In the genomic region with DNA sequence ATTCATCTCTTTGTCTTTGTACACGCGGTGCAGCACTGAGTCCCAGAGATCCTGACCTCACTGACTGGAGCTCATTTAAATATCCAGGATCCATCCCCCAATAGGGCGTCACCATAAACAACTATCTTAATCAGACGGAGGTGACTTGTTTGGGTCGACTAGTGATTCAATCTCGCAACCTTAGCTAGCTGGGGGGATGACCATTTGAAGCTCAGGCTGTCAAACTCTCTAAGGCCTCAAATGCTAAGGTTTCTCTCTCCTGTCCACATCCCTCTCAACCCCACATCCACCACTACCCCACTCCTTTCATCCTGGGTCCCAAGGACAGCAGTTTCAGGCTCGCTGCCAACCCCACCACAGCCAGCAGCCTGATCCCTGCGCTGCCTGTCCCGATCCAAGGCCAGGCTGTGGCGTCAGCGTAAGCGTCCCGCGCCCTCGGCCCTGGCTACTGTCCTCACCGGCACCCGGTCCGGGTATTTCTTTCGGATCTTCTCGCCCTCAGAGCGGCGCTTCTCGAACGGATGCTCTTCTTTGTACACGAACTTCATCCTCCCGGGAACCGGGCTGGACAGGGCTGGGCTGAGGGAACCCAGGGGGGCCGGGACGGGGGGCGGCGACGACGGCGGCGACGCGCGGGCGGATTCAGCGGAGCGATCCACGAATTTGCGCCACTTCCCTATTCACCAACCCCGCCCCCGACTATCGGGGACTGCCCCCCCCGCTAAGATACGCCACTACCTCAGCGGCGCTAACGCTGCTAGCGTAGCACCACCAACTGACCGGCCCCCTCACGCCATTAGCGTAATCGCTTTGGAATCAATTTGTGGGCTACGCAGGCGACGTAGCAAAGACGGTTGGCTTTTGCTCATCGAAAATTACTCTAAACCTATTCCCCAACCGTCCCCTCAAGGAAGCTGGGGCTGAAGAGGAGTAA, we compare ENCODE assay signal across 1 cellular context.
TF ChIP-seq lines count a peak whose summit lies in the region.

A gene (minus strand): TSS at position 667 of the 934 bp plus-strand sequence. CDS start 119 bp downstream, at position 548.

TF ChIP-seq in HepG2, 621 proteins besides CTCF, POLR2A, EP300 and RAD21 (continued from another document and continues in another):
- TF ChIP-seq, protein P1, sequence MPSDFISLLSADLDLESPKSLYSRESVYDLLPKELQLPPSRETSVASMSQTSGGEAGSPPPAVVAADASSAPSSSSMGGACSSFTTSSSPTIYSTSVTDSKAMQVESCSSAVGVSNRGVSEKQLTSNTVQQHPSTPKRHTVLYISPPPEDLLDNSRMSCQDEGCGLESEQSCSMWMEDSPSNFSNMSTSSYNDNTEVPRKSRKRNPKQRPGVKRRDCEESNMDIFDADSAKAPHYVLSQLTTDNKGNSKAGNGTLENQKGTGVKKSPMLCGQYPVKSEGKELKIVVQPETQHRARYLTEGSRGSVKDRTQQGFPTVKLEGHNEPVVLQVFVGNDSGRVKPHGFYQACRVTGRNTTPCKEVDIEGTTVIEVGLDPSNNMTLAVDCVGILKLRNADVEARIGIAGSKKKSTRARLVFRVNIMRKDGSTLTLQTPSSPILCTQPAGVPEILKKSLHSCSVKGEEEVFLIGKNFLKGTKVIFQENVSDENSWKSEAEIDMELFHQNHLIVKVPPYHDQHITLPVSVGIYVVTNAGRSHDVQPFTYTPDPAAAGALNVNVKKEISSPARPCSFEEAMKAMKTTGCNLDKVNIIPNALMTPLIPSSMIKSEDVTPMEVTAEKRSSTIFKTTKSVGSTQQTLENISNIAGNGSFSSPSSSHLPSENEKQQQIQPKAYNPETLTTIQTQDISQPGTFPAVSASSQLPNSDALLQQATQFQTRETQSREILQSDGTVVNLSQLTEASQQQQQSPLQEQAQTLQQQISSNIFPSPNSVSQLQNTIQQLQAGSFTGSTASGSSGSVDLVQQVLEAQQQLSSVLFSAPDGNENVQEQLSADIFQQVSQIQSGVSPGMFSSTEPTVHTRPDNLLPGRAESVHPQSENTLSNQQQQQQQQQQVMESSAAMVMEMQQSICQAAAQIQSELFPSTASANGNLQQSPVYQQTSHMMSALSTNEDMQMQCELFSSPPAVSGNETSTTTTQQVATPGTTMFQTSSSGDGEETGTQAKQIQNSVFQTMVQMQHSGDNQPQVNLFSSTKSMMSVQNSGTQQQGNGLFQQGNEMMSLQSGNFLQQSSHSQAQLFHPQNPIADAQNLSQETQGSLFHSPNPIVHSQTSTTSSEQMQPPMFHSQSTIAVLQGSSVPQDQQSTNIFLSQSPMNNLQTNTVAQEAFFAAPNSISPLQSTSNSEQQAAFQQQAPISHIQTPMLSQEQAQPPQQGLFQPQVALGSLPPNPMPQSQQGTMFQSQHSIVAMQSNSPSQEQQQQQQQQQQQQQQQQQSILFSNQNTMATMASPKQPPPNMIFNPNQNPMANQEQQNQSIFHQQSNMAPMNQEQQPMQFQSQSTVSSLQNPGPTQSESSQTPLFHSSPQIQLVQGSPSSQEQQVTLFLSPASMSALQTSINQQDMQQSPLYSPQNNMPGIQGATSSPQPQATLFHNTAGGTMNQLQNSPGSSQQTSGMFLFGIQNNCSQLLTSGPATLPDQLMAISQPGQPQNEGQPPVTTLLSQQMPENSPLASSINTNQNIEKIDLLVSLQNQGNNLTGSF (CRISPR knock-in tag; IDR thresholded peaks at IDR 0.05), result no peak
- TF ChIP-seq ZNF75D (CRISPR knock-in tag; IDR thresholded peaks at IDR 0.05; ENCODE audit: borderline replicate concordance) (no peak), ZNF3 (CRISPR knock-in tag; IDR thresholded peaks at IDR 0.05) (no peak), SALL2 (CRISPR knock-in tag; IDR thresholded peaks at IDR 0.05) (no peak), YEATS2 (CRISPR knock-in tag; IDR thresholded peaks at IDR 0.05; ENCODE audit: borderline replicate concordance) (peak; percentile 76; the same call in 1 of the 2 replicates), KLF12 (CRISPR knock-in tag; IDR thresholded peaks at IDR 0.05; ENCODE audit: borderline replicate concordance) (no peak), ZNF501 (CRISPR knock-in tag; IDR thresholded peaks at IDR 0.05) (no peak; the same call in 1 of the 2 replicates), HMGA1 (CRISPR knock-in tag; conservative IDR thresholded peaks at IDR 0.05) (no peak), FOSL2 (CRISPR knock-in tag; IDR thresholded peaks at IDR 0.05) (no peak; the same call in none of the 2 replicates), CEBPG (CRISPR knock-in tag; IDR thresholded peaks at IDR 0.05) (no peak), ZNF629 (CRISPR knock-in tag; conservative IDR thresholded peaks at IDR 0.05) (no peak), ATF7 (IDR thresholded peaks at IDR 0.05) (no peak), ATF7 (CRISPR knock-in tag; IDR thresholded peaks at IDR 0.05) (no peak; the same call in 1 of the 2 replicates), JARID2 (CRISPR knock-in tag; IDR thresholded peaks at IDR 0.05; ENCODE audit: insufficient replicate concordance) (no peak), KDM5B (CRISPR knock-in tag; IDR thresholded peaks at IDR 0.05; ENCODE audit: borderline replicate concordance) (0 out of 2 replicates have a peak, but pooled peaks have one; percentile 40), RELA (CRISPR knock-in tag; IDR thresholded peaks at IDR 0.05) (no peak), ZNF678 (CRISPR knock-in tag; IDR thresholded peaks at IDR 0.05) (no peak), KLF6 (CRISPR knock-in tag; IDR thresholded peaks at IDR 0.05) (peak; percentile 44; the same call in 1 of the 2 replicates), ZNF317 (CRISPR knock-in tag; IDR thresholded peaks at IDR 0.05) (peak; percentile 59; the same call in 1 of the 2 replicates), ZNF558 (CRISPR knock-in tag; IDR thresholded peaks at IDR 0.05; ENCODE audit: borderline replicate concordance) (no peak; the same call in 1 of the 2 replicates), ZNF891 (CRISPR knock-in tag; IDR thresholded peaks at IDR 0.05) (peak; percentile 57; the same call in 1 of the 2 replicates), NCOA5 (CRISPR knock-in tag; IDR thresholded peaks at IDR 0.05) (no peak), ZNF850 (CRISPR knock-in tag; conservative IDR thresholded peaks at IDR 0.05) (no peak), TOPORS (CRISPR knock-in tag; IDR thresholded peaks at IDR 0.05) (peak; percentile 34), GPN1 (CRISPR knock-in tag; IDR thresholded peaks at IDR 0.05; ENCODE audit: borderline replicate concordance) (no peak), ZNF607 (CRISPR knock-in tag; IDR thresholded peaks at IDR 0.05; ENCODE audit: borderline replicate concordance) (no peak), ZNF335 (CRISPR knock-in tag; IDR thresholded peaks at IDR 0.05) (no peak), SP5 (CRISPR knock-in tag; IDR thresholded peaks at IDR 0.05; ENCODE audit: borderline replicate concordance, low read depth) (peak; percentile 65; the same call in 1 of the 2 replicates), RBM22 (optimal IDR thresholded peaks at IDR 0.05; ENCODE audit: low read length) (no peak), RFX5 (IDR thresholded peaks at IDR 0.05; ENCODE audit: low read depth, low read length) (no peak), YY1 (IDR thresholded peaks at IDR 0.05; ENCODE audit: insufficient read depth, insufficient replicate concordance, low read depth, low read length) (peak; percentile 30), ZNF24 (IDR thresholded peaks at IDR 0.05) (no peak), SP1 (IDR thresholded peaks at IDR 0.05) (no peak), SP1 (CRISPR knock-in tag; IDR thresholded peaks at IDR 0.05) (peak; percentile 63), DPF2 (CRISPR knock-in tag; IDR thresholded peaks at IDR 0.05; ENCODE audit: borderline replicate concordance, low read depth) (no peak), HIVEP1 (CRISPR knock-in tag; IDR thresholded peaks at IDR 0.05) (peak; percentile 35; the same call in 1 of the 2 replicates), KAT2B (IDR thresholded peaks at IDR 0.05; ENCODE audit: borderline replicate concordance, low read depth, low read length) (no peak), ZSCAN30 (CRISPR knock-in tag; IDR thresholded peaks at IDR 0.05) (peak; percentile 47; the same call in 1 of the 2 replicates), CREM (IDR thresholded peaks at IDR 0.05) (no peak; the same call in 1 of the 2 replicates), CREM (CRISPR knock-in tag; IDR thresholded peaks at IDR 0.05) (no peak), KLF15 (CRISPR knock-in tag; IDR thresholded peaks at IDR 0.05; ENCODE audit: borderline replicate concordance) (peak; percentile 21; the same call in 1 of the 2 replicates), ZNF264 (CRISPR knock-in tag; IDR thresholded peaks at IDR 0.05) (no peak), ZNF124 (CRISPR knock-in tag; IDR thresholded peaks at IDR 0.05) (no peak)
- TF ChIP-seq, protein P2, sequence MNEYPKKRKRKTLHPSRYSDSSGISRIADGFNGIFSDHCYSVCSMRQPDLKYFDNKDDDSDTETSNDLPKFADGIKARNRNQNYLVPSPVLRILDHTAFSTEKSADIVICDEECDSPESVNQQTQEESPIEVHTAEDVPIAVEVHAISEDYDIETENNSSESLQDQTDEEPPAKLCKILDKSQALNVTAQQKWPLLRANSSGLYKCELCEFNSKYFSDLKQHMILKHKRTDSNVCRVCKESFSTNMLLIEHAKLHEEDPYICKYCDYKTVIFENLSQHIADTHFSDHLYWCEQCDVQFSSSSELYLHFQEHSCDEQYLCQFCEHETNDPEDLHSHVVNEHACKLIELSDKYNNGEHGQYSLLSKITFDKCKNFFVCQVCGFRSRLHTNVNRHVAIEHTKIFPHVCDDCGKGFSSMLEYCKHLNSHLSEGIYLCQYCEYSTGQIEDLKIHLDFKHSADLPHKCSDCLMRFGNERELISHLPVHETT (CRISPR knock-in tag; conservative IDR thresholded peaks at IDR 0.05), result no peak
- TF ChIP-seq, protein P3, sequence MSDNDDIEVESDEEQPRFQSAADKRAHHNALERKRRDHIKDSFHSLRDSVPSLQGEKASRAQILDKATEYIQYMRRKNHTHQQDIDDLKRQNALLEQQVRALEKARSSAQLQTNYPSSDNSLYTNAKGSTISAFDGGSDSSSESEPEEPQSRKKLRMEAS (IDR thresholded peaks at IDR 0.05), result peak; percentile 44
- TF ChIP-seq, protein P4, sequence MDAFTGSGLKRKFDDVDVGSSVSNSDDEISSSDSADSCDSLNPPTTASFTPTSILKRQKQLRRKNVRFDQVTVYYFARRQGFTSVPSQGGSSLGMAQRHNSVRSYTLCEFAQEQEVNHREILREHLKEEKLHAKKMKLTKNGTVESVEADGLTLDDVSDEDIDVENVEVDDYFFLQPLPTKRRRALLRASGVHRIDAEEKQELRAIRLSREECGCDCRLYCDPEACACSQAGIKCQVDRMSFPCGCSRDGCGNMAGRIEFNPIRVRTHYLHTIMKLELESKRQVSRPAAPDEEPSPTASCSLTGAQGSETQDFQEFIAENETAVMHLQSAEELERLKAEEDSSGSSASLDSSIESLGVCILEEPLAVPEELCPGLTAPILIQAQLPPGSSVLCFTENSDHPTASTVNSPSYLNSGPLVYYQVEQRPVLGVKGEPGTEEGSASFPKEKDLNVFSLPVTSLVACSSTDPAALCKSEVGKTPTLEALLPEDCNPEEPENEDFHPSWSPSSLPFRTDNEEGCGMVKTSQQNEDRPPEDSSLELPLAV (CRISPR knock-in tag; conservative IDR thresholded peaks at IDR 0.05; ENCODE audit: low read depth), result no peak
- TF ChIP-seq, protein P5, sequence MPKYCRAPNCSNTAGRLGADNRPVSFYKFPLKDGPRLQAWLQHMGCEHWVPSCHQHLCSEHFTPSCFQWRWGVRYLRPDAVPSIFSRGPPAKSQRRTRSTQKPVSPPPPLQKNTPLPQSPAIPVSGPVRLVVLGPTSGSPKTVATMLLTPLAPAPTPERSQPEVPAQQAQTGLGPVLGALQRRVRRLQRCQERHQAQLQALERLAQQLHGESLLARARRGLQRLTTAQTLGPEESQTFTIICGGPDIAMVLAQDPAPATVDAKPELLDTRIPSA (CRISPR knock-in tag; IDR thresholded peaks at IDR 0.05; ENCODE audit: borderline replicate concordance), result no peak
- TF ChIP-seq, protein P6, sequence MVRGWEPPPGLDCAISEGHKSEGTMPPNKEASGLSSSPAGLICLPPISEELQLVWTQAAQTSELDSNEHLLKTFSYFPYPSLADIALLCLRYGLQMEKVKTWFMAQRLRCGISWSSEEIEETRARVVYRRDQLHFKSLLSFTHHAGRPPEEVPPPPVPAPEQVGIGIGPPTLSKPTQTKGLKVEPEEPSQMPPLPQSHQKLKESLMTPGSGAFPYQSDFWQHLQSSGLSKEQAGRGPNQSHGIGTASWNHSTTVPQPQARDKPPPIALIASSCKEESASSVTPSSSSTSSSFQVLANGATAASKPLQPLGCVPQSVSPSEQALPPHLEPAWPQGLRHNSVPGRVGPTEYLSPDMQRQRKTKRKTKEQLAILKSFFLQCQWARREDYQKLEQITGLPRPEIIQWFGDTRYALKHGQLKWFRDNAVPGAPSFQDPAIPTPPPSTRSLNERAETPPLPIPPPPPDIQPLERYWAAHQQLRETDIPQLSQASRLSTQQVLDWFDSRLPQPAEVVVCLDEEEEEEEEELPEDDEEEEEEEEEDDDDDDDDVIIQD (CRISPR knock-in tag; IDR thresholded peaks at IDR 0.05; ENCODE audit: low read depth), result no peak
- TF ChIP-seq, protein P7, sequence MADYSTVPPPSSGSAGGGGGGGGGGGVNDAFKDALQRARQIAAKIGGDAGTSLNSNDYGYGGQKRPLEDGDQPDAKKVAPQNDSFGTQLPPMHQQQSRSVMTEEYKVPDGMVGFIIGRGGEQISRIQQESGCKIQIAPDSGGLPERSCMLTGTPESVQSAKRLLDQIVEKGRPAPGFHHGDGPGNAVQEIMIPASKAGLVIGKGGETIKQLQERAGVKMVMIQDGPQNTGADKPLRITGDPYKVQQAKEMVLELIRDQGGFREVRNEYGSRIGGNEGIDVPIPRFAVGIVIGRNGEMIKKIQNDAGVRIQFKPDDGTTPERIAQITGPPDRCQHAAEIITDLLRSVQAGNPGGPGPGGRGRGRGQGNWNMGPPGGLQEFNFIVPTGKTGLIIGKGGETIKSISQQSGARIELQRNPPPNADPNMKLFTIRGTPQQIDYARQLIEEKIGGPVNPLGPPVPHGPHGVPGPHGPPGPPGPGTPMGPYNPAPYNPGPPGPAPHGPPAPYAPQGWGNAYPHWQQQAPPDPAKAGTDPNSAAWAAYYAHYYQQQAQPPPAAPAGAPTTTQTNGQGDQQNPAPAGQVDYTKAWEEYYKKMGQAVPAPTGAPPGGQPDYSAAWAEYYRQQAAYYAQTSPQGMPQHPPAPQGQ (CRISPR knock-in tag; IDR thresholded peaks at IDR 0.05; ENCODE audit: borderline replicate concordance), result no peak
